ENCODE assay signal across 8 cellular contexts in the genomic region with DNA sequence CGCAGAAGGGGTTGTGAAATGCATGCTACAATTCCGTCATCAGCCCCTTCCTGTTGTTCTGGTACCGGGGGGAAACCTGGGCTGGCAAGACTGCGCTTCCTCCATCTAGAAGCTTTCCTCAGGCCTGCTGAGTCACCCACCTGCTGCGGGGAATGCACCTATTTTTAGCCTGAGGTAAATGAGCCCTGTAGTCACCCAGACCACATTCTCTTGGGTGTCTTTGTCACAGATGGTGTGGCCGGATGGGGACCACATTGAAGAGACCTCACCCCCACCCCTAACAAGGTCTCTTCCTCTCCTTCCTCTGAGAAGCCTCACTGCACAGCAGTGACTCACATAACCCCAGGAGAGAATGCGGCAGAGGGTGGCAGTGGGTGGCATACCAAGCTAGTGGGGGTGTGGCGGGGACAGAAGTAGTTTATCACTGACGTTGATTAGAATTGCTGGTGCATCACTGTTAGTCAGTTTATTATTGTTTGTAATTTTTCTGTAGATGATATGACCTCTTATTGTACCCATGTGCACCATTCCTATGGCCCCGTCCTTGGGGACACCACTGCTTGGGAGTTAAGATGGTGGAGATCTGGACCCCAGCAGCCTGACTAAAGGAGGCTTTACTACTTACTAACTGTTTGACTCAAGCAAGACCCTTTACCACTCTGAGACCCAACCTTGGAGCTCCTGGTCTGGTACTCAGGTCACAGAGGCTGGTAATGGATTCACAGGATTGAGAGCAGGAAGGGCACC.
DNase-seq lines count a peak whose midpoint lies in the region; ATAC-seq, FAIRE-seq and TF ChIP-seq lines count a peak whose summit lies in the region.

No MANE protein-coding gene starts in this region.

- 87 to 92% methylated on average over 9 to 10 of the region's 10 CpGs for WGBS in testis, 2 donors

- H3K27ac ChIP-seq in OCI-LY7 (ENCODE audit: low read depth, low read length, poor library complexity, severe bottlenecking) (peak overlapping the region; percentile 85), left lung (no peak overlapping the region), testis (no peak overlapping the region)

- peak overlapping the region; percentile 90 for H3K27ac Mint-ChIP-seq in activated T-helper 2 cell treated with anti-CD3 and anti-CD28 coated beads, Interferon-gamma antibody, Interleukin-2, Interleukin-4, amounts not matched to agents 10 μg/mL and 5 μg/mL and 100 μg/mL, durations not matched to agents 14 hours and 24 hours and 36 hours

- H2AFZ ChIP-seq in OCI-LY7 (ENCODE audit: low read length): peak overlapping the region; percentile 19; the same call in 1 of the 2 replicates

- DNase-seq in OCI-LY7 (ENCODE audit: low spot score) (peak; percentile 96), left lung (peak in 1 of 2 donors; percentile 53), testis (no peak), D721Med (ENCODE audit: insufficient read length, low spot score) (no peak)
- DNase-seq in activated T-helper 2 cell treated with anti-CD3 and anti-CD28 coated beads, Interferon-gamma antibody, Interleukin-2, Interleukin-4, amounts not matched to agents 10 μg/mL and 5 μg/mL and 100 μg/mL, durations not matched to agents 14 hours and 24 hours and 36 hours (ENCODE audit: low spot score): peak; percentile 84
- DNase-seq in stimulated activated naive CD4-positive, alpha-beta T cell (lab: John Stamatoyannopoulos, UW): peak; percentile 32 to 74 (median 44)

- H3K9me3 Mint-ChIP-seq in activated T-helper 2 cell treated with anti-CD3 and anti-CD28 coated beads, Interferon-gamma antibody, Interleukin-2, Interleukin-4, amounts not matched to agents 10 μg/mL and 5 μg/mL and 100 μg/mL, durations not matched to agents 14 hours and 24 hours and 36 hours: no peaks in the 10 kb centered on the region

- H3K9me3 ChIP-seq in OCI-LY7 (ENCODE audit: low read length) (peaks cover 8% of the 10 kb centered on the region; the same call in 1 of the 2 replicates), left lung (no peaks in the 10 kb centered on the region), testis (no peaks in the 10 kb centered on the region)

- intact Hi-C loops in OCI-LY7 (cut with micrococcal nuclease; ENCODE audit: unreplicated experiment): loop anchor here (1.0 to 2.0 kb wide), 6 partner anchors 28 to 133 kb away; a partner anchor contains a TSS
- intact Hi-C loops in activated T-helper 2 cell treated with anti-CD3 and anti-CD28 coated beads, Interferon-gamma antibody, Interleukin-2, Interleukin-4, amounts not matched to agents 10 μg/mL and 5 μg/mL and 100 μg/mL, durations not matched to agents 14 hours and 24 hours and 36 hours (cut with micrococcal nuclease): loop anchor here (1.0 to 10.0 kb wide), 9 partner anchors 12 to 450 kb away; a partner anchor contains a TSS
- intact Hi-C loops in left lung (cut with DNase I): no loop called here
- intact Hi-C loops in testis (cut with DNase I; ENCODE audit: low total_unique reads): no loop called here

- H3K27me3 Mint-ChIP-seq in activated T-helper 2 cell treated with anti-CD3 and anti-CD28 coated beads, Interferon-gamma antibody, Interleukin-2, Interleukin-4, amounts not matched to agents 10 μg/mL and 5 μg/mL and 100 μg/mL, durations not matched to agents 14 hours and 24 hours and 36 hours (ENCODE audit: low read depth): no peaks in the 10 kb centered on the region

- peaks cover 76% of the 10 kb centered on the region for H3K4me1 ChIP-seq in OCI-LY7 (ENCODE audit: insufficient read depth, low read length, poor library complexity, severe bottlenecking)
- H3K4me1 ChIP-seq in left lung: peaks cover 13 to 30% of the 10 kb centered on the region in 2 donors
- H3K4me1 ChIP-seq in testis: no peaks in the 10 kb centered on the region

- H3K4me3 ChIP-seq in OCI-LY7 (ENCODE audit: low read depth, low read length, poor library complexity, severe bottlenecking) (peak overlapping the region; percentile 47), left lung (no peak overlapping the region), testis (no peak overlapping the region)

- no peaks in the 10 kb centered on the region for H3K79me2 ChIP-seq in OCI-LY7 (ENCODE audit: insufficient read depth, low read depth, low read length)

- peaks cover 4% of the 10 kb centered on the region; the same call in 1 of the 2 replicates for H3K36me3 ChIP-seq in OCI-LY7 (ENCODE audit: insufficient read depth, low read length)
- H3K36me3 ChIP-seq in left lung: no peaks in the 10 kb centered on the region
- no peaks in the 10 kb centered on the region for H3K36me3 ChIP-seq in testis (ENCODE audit: low read depth, missing control alignments)

- TF ChIP-seq CTCF in OCI-LY7 (conservative IDR thresholded peaks at IDR 0.05; ENCODE audit: low read length): no peak
- TF ChIP-seq CTCF in left lung (IDR thresholded peaks at IDR 0.05): no peak
- no peak for TF ChIP-seq CTCF in testis (IDR thresholded peaks at IDR 0.05)
- TF ChIP-seq CTCF in D721Med (IDR thresholded peaks at IDR 0.05; ENCODE audit: insufficient read depth, missing control alignments): no peak

- no peaks in the 10 kb centered on the region for H4K20me1 ChIP-seq in OCI-LY7 (ENCODE audit: insufficient read depth, low read length)

- H3K4me3 Mint-ChIP-seq in activated T-helper 2 cell treated with anti-CD3 and anti-CD28 coated beads, Interferon-gamma antibody, Interleukin-2, Interleukin-4, amounts not matched to agents 10 μg/mL and 5 μg/mL and 100 μg/mL, durations not matched to agents 14 hours and 24 hours and 36 hours (ENCODE audit: low read depth): peak overlapping the region; percentile 61

- ATAC-seq in GM18519 (IDR thresholded peaks at IDR 0.05; ENCODE audit: low FRiP score, unreplicated experiment) (peak; percentile 80), HG02884 (IDR thresholded peaks at IDR 0.05; ENCODE audit: unreplicated experiment) (peak; percentile 78), left lung (peak; percentile 48)

- TF ChIP-seq POLR2A in testis (IDR thresholded peaks at IDR 0.05): no peak

- CTCF ChIA-PET in OCI-LY7 (lab: Charles Lee; ENCODE audit: unreplicated experiment): interaction anchor here (0.8 to 1.0 kb wide), 3 partner anchors 10 to 59 kb away, joined by 3 to 5 read pairs (median 3); no protein-coding TSS in a partner anchor

- peaks cover 70% of the 10 kb centered on the region for H3K4me1 Mint-ChIP-seq in activated T-helper 2 cell treated with anti-CD3 and anti-CD28 coated beads, Interferon-gamma antibody, Interleukin-2, Interleukin-4, amounts not matched to agents 10 μg/mL and 5 μg/mL and 100 μg/mL, durations not matched to agents 14 hours and 24 hours and 36 hours (ENCODE audit: low read depth)

- H3K9me2 ChIP-seq in OCI-LY7 (ENCODE audit: insufficient read depth, low read length): no peaks in the 10 kb centered on the region

- peak overlapping the region; percentile 89 for H3K4me2 ChIP-seq in OCI-LY7 (ENCODE audit: low read length)

- no peaks in the 10 kb centered on the region for H3K27me3 ChIP-seq in left lung
- H3K27me3 ChIP-seq in testis: no peaks in the 10 kb centered on the region

- POLR2A ChIA-PET in OCI-LY7 (lab: Charles Lee): interaction anchor here (0.5 to 2.6 kb wide), 14 partner anchors 9 to 134 kb away, joined by 3 to 16 read pairs (median 5); no protein-coding TSS in a partner anchor

- H3K36me3 Mint-ChIP-seq in activated T-helper 2 cell treated with anti-CD3 and anti-CD28 coated beads, Interferon-gamma antibody, Interleukin-2, Interleukin-4, amounts not matched to agents 10 μg/mL and 5 μg/mL and 100 μg/mL, durations not matched to agents 14 hours and 24 hours and 36 hours (ENCODE audit: low read depth): no peaks in the 10 kb centered on the region

- no TSS peak for BruUV-seq in OCI-LY7 (replicated peaks; lab: Mats Ljungman, UMichigan)

- no peak for FAIRE-seq in D721Med (lab: Jason Lieb, UNC)

Comparison
In these comparisons a context has a peak if more than half of its experiments do, and no peak if none do; other contexts are left out.
1. DNase-seq: peak in OCI-LY7 (single experiment), activated T-helper 2 cell treated with anti-CD3 and anti-CD28 coated beads, Interferon-gamma antibody, Interleukin-2, Interleukin-4, amounts not matched to agents 10 μg/mL and 5 μg/mL and 100 μg/mL, durations not matched to agents 14 hours and 24 hours and 36 hours (single experiment) and stimulated activated naive CD4-positive, alpha-beta T cell (6 of 6); none in testis (single experiment) and D721Med (single experiment).
2. intact Hi-C loops: an anchor here in OCI-LY7 (1.0 to 2.0 kb wide) and activated T-helper 2 cell treated with anti-CD3 and anti-CD28 coated beads, Interferon-gamma antibody, Interleukin-2, Interleukin-4, amounts not matched to agents 10 μg/mL and 5 μg/mL and 100 μg/mL, durations not matched to agents 14 hours and 24 hours and 36 hours (1.0 to 10.0 kb wide); none called in left lung and testis.
3. Peak in every context shown above with its lines, with median percentiles within 50 percentile points of each other: ATAC-seq.